In the genomic region with DNA sequence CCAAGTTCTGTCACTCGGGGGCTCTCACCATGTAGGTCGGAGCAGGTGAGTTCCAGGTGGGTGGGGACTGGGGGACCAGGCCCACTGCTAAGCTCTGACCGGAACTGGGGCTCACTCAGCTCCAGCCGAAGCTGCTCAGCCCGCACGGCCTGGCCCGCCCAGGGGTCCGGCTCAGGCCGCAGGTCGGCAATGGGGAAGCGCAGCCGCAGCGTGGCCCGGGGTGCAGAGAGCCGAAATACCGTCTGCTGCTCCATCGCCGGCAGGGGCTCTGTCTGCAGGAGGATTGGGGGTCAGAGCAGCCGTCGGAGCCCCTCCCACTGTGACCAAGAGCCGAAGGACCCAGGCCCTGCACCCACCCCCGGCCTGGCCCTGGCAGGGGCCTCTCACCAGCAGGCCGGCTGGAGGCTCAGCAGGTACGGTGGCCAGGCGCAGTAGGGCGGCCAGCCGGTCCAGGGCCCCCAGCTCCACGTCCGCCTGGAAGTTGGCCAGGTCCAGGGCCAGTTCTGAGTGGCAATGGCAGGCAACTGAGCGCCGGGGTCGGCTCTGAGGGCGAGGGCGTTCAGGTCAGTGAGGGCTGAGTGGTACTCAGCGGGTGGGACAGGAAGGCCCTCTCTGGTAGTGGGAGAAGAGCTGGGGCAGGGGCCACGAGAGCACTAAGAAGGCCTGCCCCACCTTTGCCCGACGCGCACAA, we compare ENCODE assay signal across 20 cellular contexts. TPM values are rescaled to one million over a fixed set of nuclear protein-coding genes. Genes with fewer than 3 reads are reported as not detected.
DNase-seq lines count a peak whose midpoint lies in the region; ATAC-seq, FAIRE-seq and TF ChIP-seq lines count a peak whose summit lies in the region.
"Had no signal": no experiment of that assay in that cellular context is flagged by ENCODE, and none has a peak within 500 bp of the region (broad histone marks: within the 10 kb centered on the region; RNA-seq: fewer than 3 reads in every experiment).

No MANE protein-coding gene starts in this region.

- H3K27ac ChIP-seq in K562 (ENCODE audit: extremely low read depth, low read depth, low read length) (no peak overlapping the region), neuronal stem cell (replicated peaks; ENCODE audit: low read length) (no peak overlapping the region), tibial nerve (no peak overlapping the region)

- no peak overlapping the region for H2BK5ac ChIP-seq in neuronal stem cell (ENCODE audit: low read length)

- H3K36me3 ChIP-seq in K562 (ENCODE audit: control insufficient read depth, insufficient read depth, low read length), result peaks cover 89% of the 10 kb centered on the region; the same call in 2 of the 3 replicates
- H3K36me3 ChIP-seq in neuronal stem cell (replicated peaks in 1 of 2; ENCODE audit: control insufficient read depth in 2 of 2, insufficient read depth in 2 of 2, low read length in 2 of 2), result peaks cover 45 to 74% of the 10 kb centered on the region in 2 donors
- H3K36me3 ChIP-seq in tibial nerve, result peaks cover 9 to 98% (median 50%) of the 10 kb centered on the region in 3 donors

- TF ChIP-seq CTCF in K562 (IDR thresholded peaks at IDR 0.05 in 2 of 3, conservative IDR thresholded peaks at IDR 0.05 in 1 of 3; ENCODE audit: insufficient read depth in 2 of 3, low read depth in 1 of 3, low read length in 3 of 3) (no peak), tibial nerve (IDR thresholded peaks at IDR 0.05) (no peak)

- WGBS in K562 (ENCODE audit: insufficient coverage, low coverage, missing lambda C conversion rate), result 91% methylated on average over 31 of the region's 39 CpGs
- WGBS in neuronal stem cell (ENCODE audit: extremely low coverage in 2 of 2, insufficient read length in 2 of 2, insufficient replicate concordance in 1 of 2), 2 donors, result no CpG with 5 or more reads among the region's 39 CpGs
- WGBS in tibial nerve, 2 donors, result 86 to 87% methylated on average over 21 to 34 of the region's 39 CpGs

- in situ Hi-C loops in K562 (cut with MboI), result no loop called here

- no peak overlapping the region for H2BK12ac ChIP-seq in neuronal stem cell (ENCODE audit: low read length)

- peak overlapping the region; percentile 59 for H3K4me3 Mint-ChIP-seq in T-helper 17 cell
- H3K4me3 Mint-ChIP-seq: CD4-positive, alpha-beta memory T cell; HFFc6 had no signal

- intact Hi-C loops in K562 (cut with micrococcal nuclease), result no loop called here

- no peak for FAIRE-seq in K562 (lab: Jason Lieb, UNC)
- FAIRE-seq: G401.6, GM12892, H54 had no signal

- DNase-seq in T-helper 17 cell (no peak), K562 (ENCODE audit: extremely low read depth in 1 of 4, low spot score in 3 of 4) (no peak), neuronal stem cell (ENCODE audit: low spot score) (no peak), tibial nerve (ENCODE audit: low spot score in 2 of 2) (no peak)
- DNase-seq in stimulated activated CD4-positive, alpha-beta T cell treated with anti-CD3 and anti-CD28 coated beads, Interleukin-1b, Interleukin-23, amount 100 ng/mL, for 48 hours, result no peak
- DNase-seq: C1 segment of cervical spinal cord, Calu3, COR-L47, DMS53, DND-41, GOT3, HFFc6 had no signal

- H4K20me1 ChIP-seq in K562 (replicated peaks; ENCODE audit: control insufficient read depth, insufficient read depth, low read length), result no peaks in the 10 kb centered on the region

- H3K4me1 Mint-ChIP-seq in T-helper 17 cell, result peaks cover 4% of the 10 kb centered on the region

- H3K9ac ChIP-seq in K562 (ENCODE audit: insufficient read depth in 1 of 2, low read depth in 2 of 2, low read length in 2 of 2) (no peak overlapping the region), neuronal stem cell (ENCODE audit: low read depth, low read length, poor library complexity) (peak overlapping the region; percentile 44)

- no peaks in the 10 kb centered on the region; the same call in 2 of the 3 replicates for H3K79me2 ChIP-seq in K562 (ENCODE audit: control insufficient read depth, insufficient read depth, low read length)

- no peak overlapping the region for H3K4ac ChIP-seq in neuronal stem cell (ENCODE audit: low read length)

- no peak overlapping the region for H3K27ac Mint-ChIP-seq in T-helper 17 cell
- H3K27ac Mint-ChIP-seq: CD4-positive, alpha-beta memory T cell; HFFc6 had no signal

- POLR2A ChIA-PET in K562 (lab: Yijun Ruan, JAX), result interaction anchor here (0.6 kb wide), 1 partner anchor 44 kb away, joined by 5 read pairs; no protein-coding TSS in a partner anchor

- BruUV-seq in K562 (replicated peaks; lab: Mats Ljungman, UMichigan), result no TSS peak

- no peak overlapping the region for H3K23ac ChIP-seq in neuronal stem cell (ENCODE audit: low read depth, low read length, poor library complexity)

- ATAC-seq in T-helper 17 cell (no peak), K562 (no peak)

- no peaks in the 10 kb centered on the region for H3K9me3 ChIP-seq in T-helper 17 cell (ENCODE audit: control insufficient read depth, low read length, poor library complexity, severe bottlenecking)
- H3K9me3 ChIP-seq in K562 (replicated peaks; ENCODE audit: control insufficient read depth, insufficient read depth, low read depth, low read length), result no peaks in the 10 kb centered on the region
- no peaks in the 10 kb centered on the region for H3K9me3 ChIP-seq in neuronal stem cell (replicated peaks in 1 of 2; ENCODE audit: control insufficient read depth in 2 of 2, insufficient read depth in 1 of 2, low read depth in 1 of 2, low read length in 2 of 2)
- no peaks in the 10 kb centered on the region for H3K9me3 ChIP-seq in tibial nerve
- H3K9me3 ChIP-seq: HAP-1 had no signal

- H3K14ac ChIP-seq in neuronal stem cell (ENCODE audit: low read length), result no peak overlapping the region

- CTCF ChIA-PET in K562 (lab: Yijun Ruan, JAX; ENCODE audit: low intra/inter-chr PET ratio), result interaction anchor here (0.7 kb wide), 2 partner anchors 85 to 431 kb away, joined by 3 read pairs; no protein-coding TSS in a partner anchor

- H3K4me1 ChIP-seq in K562 (replicated peaks in 1 of 2; ENCODE audit: control insufficient read depth in 2 of 2, insufficient read depth in 2 of 2, low read length in 2 of 2) (peaks cover 0 to 35% of the 10 kb centered on the region in 2 experiments; a peak in 2 of 5 replicates), neuronal stem cell (ENCODE audit: control insufficient read depth in 2 of 2, insufficient read depth in 1 of 2, low read depth in 1 of 2, low read length in 2 of 2) (no peaks in the 10 kb centered on the region), tibial nerve (no peaks in the 10 kb centered on the region)
- H3K4me1 ChIP-seq: HAP-1 had no signal

- no peak overlapping the region for H2AFZ ChIP-seq in K562 (ENCODE audit: low read depth, low read length)
- no peak overlapping the region for H2AFZ ChIP-seq in neuronal stem cell (ENCODE audit: low read length)

- no peak overlapping the region for H2BK15ac ChIP-seq in neuronal stem cell (ENCODE audit: low read length)

- no peak overlapping the region for H3K4me3 ChIP-seq in K562
- no peak overlapping the region for H3K4me3 ChIP-seq in neuronal stem cell (ENCODE audit: low read length in 2 of 2)
- no peak overlapping the region for H3K4me3 ChIP-seq in tibial nerve
- H3K4me3 ChIP-seq: HAP-1 had no signal

- TF ChIP-seq POLR2A in K562 (conservative IDR thresholded peaks at IDR 0.05), result no peak
- TF ChIP-seq POLR2A in tibial nerve (IDR thresholded peaks at IDR 0.05), result no peak

- TF ChIP-seq EP300 in K562 (IDR thresholded peaks at IDR 0.05; ENCODE audit: low read length), result no peak
- no peak for TF ChIP-seq EP300 in tibial nerve (IDR thresholded peaks at IDR 0.05)

- no peak overlapping the region for H3K18ac ChIP-seq in neuronal stem cell (ENCODE audit: low read length)

- peaks cover 5% of the 10 kb centered on the region for H3K9me1 ChIP-seq in K562 (ENCODE audit: control insufficient read depth, insufficient read depth, low read length)

- H3K27me3 ChIP-seq in K562 (ENCODE audit: control insufficient read depth in 2 of 2, insufficient read depth in 2 of 2, low read length in 2 of 2) (no peaks in the 10 kb centered on the region), neuronal stem cell (ENCODE audit: control insufficient read depth in 3 of 3, insufficient read depth in 3 of 3, low read depth in 1 of 3, low read length in 3 of 3) (no peaks in the 10 kb centered on the region), tibial nerve (no peaks in the 10 kb centered on the region)

- H2AK5ac ChIP-seq in neuronal stem cell (ENCODE audit: low read depth, low read length), result no peak overlapping the region

- no peak for TF ChIP-seq RAD21 in K562 (CRISPR knock-in tag; conservative IDR thresholded peaks at IDR 0.05 in 1 of 2, IDR thresholded peaks at IDR 0.05 in 1 of 2)

- no peak overlapping the region for H3K4me2 ChIP-seq in K562 (ENCODE audit: insufficient read depth, low read length)
- H3K4me2 ChIP-seq in neuronal stem cell (ENCODE audit: insufficient read depth, low read length, poor library complexity, severe bottlenecking), result no peak overlapping the region

- H3K79me1 ChIP-seq in neuronal stem cell (ENCODE audit: low read depth, low read length), result peaks cover 4% of the 10 kb centered on the region

- no peak overlapping the region for H4K8ac ChIP-seq in neuronal stem cell (ENCODE audit: low read depth, low read length)

- H3K27me3 Mint-ChIP-seq in T-helper 17 cell, result no peaks in the 10 kb centered on the region
- H3K27me3 Mint-ChIP-seq: CD4-positive, alpha-beta memory T cell had no signal

- H3K36me3 Mint-ChIP-seq in T-helper 17 cell (ENCODE audit: low read depth), result peaks cover 9% of the 10 kb centered on the region

- peak overlapping the region; percentile 54 for H2BK120ac ChIP-seq in neuronal stem cell (ENCODE audit: low read depth, low read length)

- no peak overlapping the region for H4K91ac ChIP-seq in neuronal stem cell (ENCODE audit: low read depth, low read length, poor library complexity)

RNA-seq across cellular contexts. Expression of gene ATG2A, which starts 7.2 kb away (rescaled TPM):
- 100 to 1,000 TPM; 161 to 226 TPM for total RNA-seq in T-helper 17 cell
- total RNA-seq in K562 (2011; cell fraction: chromatin; rRNA removed; ENCODE audit: low replicate concordance), result 50.6 and 183 TPM in 2 replicates
- 131 and 133 TPM in 2 replicates for total RNA-seq in K562 (2011; cell fraction: nucleolus; rRNA removed)
- 70.0 and 70.2 TPM in 2 replicates for total RNA-seq in K562 (2011; cell fraction: nucleoplasm; rRNA removed)
- total RNA-seq in K562 (2014; rRNA removed), result 22.2 and 22.4 TPM in 2 replicates
- total RNA-seq in K562 (2014; rRNA removed; fragmentation: Illumina TruSeq; extraction: Trizol), result 3.2 and 3.6 TPM in 2 replicates
- total RNA-seq in K562 (2015; rRNA removed; fragmentation: Illumina TruSeq; extraction: Trizol), result 6.2 and 7.7 TPM in 2 replicates
- total RNA-seq in K562 (2021), result 37.7 and 45.9 TPM in 2 replicates
- polyA plus RNA-seq in K562 (2011; rRNA removed), result 4.6 and 11.2 TPM in 2 replicates
- 6.2 and 17.3 TPM in 2 replicates for polyA plus RNA-seq in K562 (2011; cell fraction: cytosol; rRNA removed)
- polyA plus RNA-seq in K562 (2011; cell fraction: nucleus; rRNA removed), result 42.8 and 78.0 TPM in 2 replicates
- 22.5 and 32.9 TPM in 2 replicates for polyA plus RNA-seq in K562 (2012)
- polyA plus RNA-seq in K562 (2014; fragmentation: Illumina TruSeq; extraction: Trizol), result 5.2 and 15.8 TPM in 2 replicates
- under 1 TPM; 0.25 to 0.53 TPM for polyA plus RNA-seq in K562 (2014; fragmentation: Nextera tagmentation; extraction: Ambion mirVana)
- 21.0 and 21.6 TPM in 2 replicates for polyA plus RNA-seq in K562 (2014; rRNA removed)
- polyA minus RNA-seq in K562 (2011; rRNA and poly(A)+ RNA removed), result 5.7 and 7.2 TPM in 2 replicates
- 18.2 and 19.4 TPM in 2 replicates for polyA minus RNA-seq in K562 (2011; cell fraction: cytosol; rRNA and poly(A)+ RNA removed)
- 45.1 and 49.8 TPM in 2 replicates for polyA minus RNA-seq in K562 (2011; cell fraction: nucleus; rRNA and poly(A)+ RNA removed)
- polyA plus RNA-seq in neuronal stem cell (2013, experiment 1 of 2), result 5.3 TPM
- 5.5 TPM for polyA plus RNA-seq in neuronal stem cell (2013, experiment 2 of 2)
- total RNA-seq in tibial nerve, result 10 to 100 TPM; 33.0 to 93.6 (median 45.8) TPM

RNA-seq across cellular contexts. Expression of gene PPP2R5B, which starts 14.7 kb away (rescaled TPM):
- total RNA-seq in T-helper 17 cell (10 to 100 TPM; 21.5 to 25.3 TPM), K562 (2014; rRNA removed) (3.3 and 5.2 TPM in 2 replicates), K562 (2014; rRNA removed; fragmentation: Illumina TruSeq; extraction: Trizol) (1.8 and 3.2 TPM in 2 replicates), K562 (2015; rRNA removed; fragmentation: Illumina TruSeq; extraction: Trizol) (2.5 and 2.6 TPM in 2 replicates), K562 (2021) (6.4 and 7.8 TPM in 2 replicates), tibial nerve (10 to 100 TPM; 10.7 to 21.4 (median 20.2) TPM)
- total RNA-seq in K562 (2011; cell fraction: chromatin; rRNA removed; ENCODE audit: low replicate concordance), result 18.6 and 35.5 TPM in 2 replicates
- total RNA-seq in K562 (2011; cell fraction: nucleolus; rRNA removed), result 16.1 and 22.7 TPM in 2 replicates
- 17.8 and 18.6 TPM in 2 replicates for total RNA-seq in K562 (2011; cell fraction: nucleoplasm; rRNA removed)
- polyA plus RNA-seq in K562 (2011; rRNA removed) (7.3 and 11.1 TPM in 2 replicates), K562 (2014; fragmentation: Illumina TruSeq; extraction: Trizol) (5.1 and 5.2 TPM in 2 replicates), K562 (2014; fragmentation: Nextera tagmentation; extraction: Ambion mirVana) (under 1 TPM; 0.10 to 0.13 TPM), K562 (2014; rRNA removed) (5.1 and 6.1 TPM in 2 replicates)
- 9.0 and 9.1 TPM in 2 replicates for polyA plus RNA-seq in K562 (2011; cell fraction: cytosol; rRNA removed)
- polyA plus RNA-seq in K562 (2011; cell fraction: nucleus; rRNA removed), result 46.9 and 48.0 TPM in 2 replicates
- polyA plus RNA-seq in K562 (2012), result 5.8 and 10.7 TPM in 2 replicates
- 3.4 and 4.0 TPM in 2 replicates for polyA minus RNA-seq in K562 (2011; rRNA and poly(A)+ RNA removed)
- 3.6 and 3.9 TPM in 2 replicates for polyA minus RNA-seq in K562 (2011; cell fraction: cytosol; rRNA and poly(A)+ RNA removed)
- 4.8 and 5.9 TPM in 2 replicates for polyA minus RNA-seq in K562 (2011; cell fraction: nucleus; rRNA and poly(A)+ RNA removed)
- polyA plus RNA-seq in neuronal stem cell (2013, experiment 1 of 2), result 5.7 TPM
- 6.1 TPM for polyA plus RNA-seq in neuronal stem cell (2013, experiment 2 of 2)

RNA-seq across cellular contexts. Expression of gene GPHA2, which starts 25.9 kb away (rescaled TPM):
- total RNA-seq in T-helper 17 cell, result not detected
- total RNA-seq in K562 (2011; cell fraction: chromatin; rRNA removed; ENCODE audit: low replicate concordance), result not detected in 2 replicates
- total RNA-seq in K562 (2011; cell fraction: nucleolus; rRNA removed), result not detected in 2 replicates
- not detected in 2 replicates for total RNA-seq in K562 (2011; cell fraction: nucleoplasm; rRNA removed)
- not detected in 2 replicates for total RNA-seq in K562 (2014; rRNA removed)
- not detected in 2 replicates for total RNA-seq in K562 (2014; rRNA removed; fragmentation: Illumina TruSeq; extraction: Trizol)
- 0.22 TPM in 1 of 2 replicates, not detected in the other for total RNA-seq in K562 (2015; rRNA removed; fragmentation: Illumina TruSeq; extraction: Trizol)
- not detected in 2 replicates for total RNA-seq in K562 (2021)
- polyA plus RNA-seq in K562 (2011; rRNA removed), result not detected in 2 replicates
- polyA plus RNA-seq in K562 (2011; cell fraction: cytosol; rRNA removed), result not detected in 2 replicates
- polyA plus RNA-seq in K562 (2011; cell fraction: nucleus; rRNA removed), result 0.74 and 0.88 TPM in 2 replicates
- not detected in 2 replicates for polyA plus RNA-seq in K562 (2012)
- not detected in 2 replicates for polyA plus RNA-seq in K562 (2014; fragmentation: Illumina TruSeq; extraction: Trizol)
- under 1 TPM in 1 of 2 experiments, not detected in 1; 0.17 TPM for polyA plus RNA-seq in K562 (2014; fragmentation: Nextera tagmentation; extraction: Ambion mirVana)
- polyA plus RNA-seq in K562 (2014; rRNA removed), result 1.4 TPM in 1 of 2 replicates, not detected in the other
- polyA minus RNA-seq in K562 (2011; rRNA and poly(A)+ RNA removed), result not detected in 2 replicates
- polyA minus RNA-seq in K562 (2011; cell fraction: cytosol; rRNA and poly(A)+ RNA removed), result not detected in 2 replicates
- not detected in 2 replicates for polyA minus RNA-seq in K562 (2011; cell fraction: nucleus; rRNA and poly(A)+ RNA removed)
- polyA plus RNA-seq in neuronal stem cell (2013, experiment 1 of 2), result 0.84 TPM
- 0.89 TPM for polyA plus RNA-seq in neuronal stem cell (2013, experiment 2 of 2)
- not detected for total RNA-seq in tibial nerve
- total RNA-seq: A172, A673, Calu3, HFFc6 had no signal
- polyA plus RNA-seq: BJ; CD4-positive, alpha-beta memory T cell had no signal

RNA-seq across cellular contexts. Expression of gene EHD1, which starts 31.4 kb away (rescaled TPM):
- 100 to 1,000 TPM; 184 to 212 TPM for total RNA-seq in T-helper 17 cell
- total RNA-seq in K562 (2011; cell fraction: chromatin; rRNA removed; ENCODE audit: low replicate concordance), result 20.8 and 92.1 TPM in 2 replicates
- 57.7 and 64.3 TPM in 2 replicates for total RNA-seq in K562 (2011; cell fraction: nucleolus; rRNA removed)
- total RNA-seq in K562 (2011; cell fraction: nucleoplasm; rRNA removed), result 24.2 and 37.8 TPM in 2 replicates
- total RNA-seq in K562 (2014; rRNA removed), result 39.1 and 40.0 TPM in 2 replicates
- 7.2 and 11.5 TPM in 2 replicates for total RNA-seq in K562 (2014; rRNA removed; fragmentation: Illumina TruSeq; extraction: Trizol)
- 12.7 and 12.9 TPM in 2 replicates for total RNA-seq in K562 (2015; rRNA removed; fragmentation: Illumina TruSeq; extraction: Trizol)
- 65.0 and 69.6 TPM in 2 replicates for total RNA-seq in K562 (2021)
- polyA plus RNA-seq in K562 (2011; rRNA removed), result 16.4 and 34.2 TPM in 2 replicates
- polyA plus RNA-seq in K562 (2011; cell fraction: cytosol; rRNA removed), result 30.6 and 56.6 TPM in 2 replicates
- 30.2 and 48.9 TPM in 2 replicates for polyA plus RNA-seq in K562 (2011; cell fraction: nucleus; rRNA removed)
- 38.5 and 52.8 TPM in 2 replicates for polyA plus RNA-seq in K562 (2012)
- 41.0 and 45.1 TPM in 2 replicates for polyA plus RNA-seq in K562 (2014; fragmentation: Illumina TruSeq; extraction: Trizol)
- under 1 TPM; 0.46 to 0.59 TPM for polyA plus RNA-seq in K562 (2014; fragmentation: Nextera tagmentation; extraction: Ambion mirVana)
- polyA plus RNA-seq in K562 (2014; rRNA removed), result 26.8 and 27.3 TPM in 2 replicates
- 26.8 and 39.2 TPM in 2 replicates for polyA minus RNA-seq in K562 (2011; rRNA and poly(A)+ RNA removed)
- polyA minus RNA-seq in K562 (2011; cell fraction: cytosol; rRNA and poly(A)+ RNA removed), result 50.9 and 64.3 TPM in 2 replicates
- 17.4 and 22.8 TPM in 2 replicates for polyA minus RNA-seq in K562 (2011; cell fraction: nucleus; rRNA and poly(A)+ RNA removed)
- 24.4 TPM for polyA plus RNA-seq in neuronal stem cell (2013, experiment 1 of 2)
- 23.3 TPM for polyA plus RNA-seq in neuronal stem cell (2013, experiment 2 of 2)
- 10 to 100 TPM; 35.2 to 93.9 (median 42.6) TPM for total RNA-seq in tibial nerve
